8 cellular contexts compared by ENCODE assay signal in genomic region chr7:4612939-4613841, GRCh38.
A peak's percentile ranks its signal among the peaks of the same experiment; 100 is the strongest.
DNase-seq lines count a peak whose midpoint lies in the region; ATAC-seq and TF ChIP-seq lines count a peak whose summit lies in the region.

No MANE protein-coding gene starts in this region.

- peaks cover 6 to 25% (median 9%) of the 10 kb centered on the region in 4 donors for H3K4me1 ChIP-seq in esophagus muscularis mucosa

- H3K27ac ChIP-seq in esophagus muscularis mucosa (replicated peaks in 1 of 4) = peak overlapping the region; percentile 34 to 71 (median 56)

- H3K27me3 Mint-ChIP-seq in CD14-positive monocyte (ENCODE audit: low read depth in 3 of 3) = peaks cover 0 to 7% (median 1%) of the 10 kb centered on the region in 3 donors
- H3K27me3 Mint-ChIP-seq in nephron (ENCODE audit: low read depth) = no peaks in the 10 kb centered on the region

- H3K4me1 Mint-ChIP-seq in CD14-positive monocyte (peaks cover 20% of the 10 kb centered on the region), nephron (peaks cover 14% of the 10 kb centered on the region)

- ATAC-seq in GM21381 (IDR thresholded peaks at IDR 0.05; ENCODE audit: unreplicated experiment) (no peak), GM18909 (IDR thresholded peaks at IDR 0.05; ENCODE audit: poor library complexity, unreplicated experiment) (no peak)

- intact Hi-C loops in CD14-positive monocyte (cut with micrococcal nuclease) = loop anchor here in 1 of 2 donors (10.0 kb wide), 1 partner anchor 142 kb away; no protein-coding TSS in a partner anchor
- intact Hi-C loops in esophagus muscularis mucosa (cut with DNase I) = no loop called here

- H3K27ac Mint-ChIP-seq in CD14-positive monocyte = peak overlapping the region in 6 of 7 donors; percentile 1 to 78 (median 59)
- peak overlapping the region; percentile 45 to 72 (median 58) for H3K27ac Mint-ChIP-seq in nephron

- H3K4me3 Mint-ChIP-seq in CD14-positive monocyte (peak overlapping the region; percentile 79 to 93), nephron (peak overlapping the region; percentile 60 to 75 (median 63))

- peaks cover 0 to 2% (median 0%) of the 10 kb centered on the region in 7 donors for H3K9me3 Mint-ChIP-seq in CD14-positive monocyte
- H3K9me3 Mint-ChIP-seq in nephron = no peaks in the 10 kb centered on the region

- TF ChIP-seq POLR2A in esophagus muscularis mucosa (IDR thresholded peaks at IDR 0.05; ENCODE audit: low read depth) = no peak

- DNase-seq in CD14-positive monocyte (ENCODE audit: low spot score) (no peak), OCI-M1 (lab: John Stamatoyannopoulos, UW) (peak; percentile 34), esophagus muscularis mucosa (ENCODE audit: extremely low spot score) (no peak), mesenteric fat pad (ENCODE audit: low spot score) (no peak)
- DNase-seq in stimulated activated CD8-positive, alpha-beta memory T cell treated with anti-CD3 and anti-CD28 coated beads, Interleukin-4, amount 100 ng/mL, for 48 hours = no peak

- no peaks in the 10 kb centered on the region for H3K36me3 ChIP-seq in esophagus muscularis mucosa

- 37% methylated on average over 25 of the region's 25 CpGs for WGBS in esophagus muscularis mucosa

- H3K27me3 ChIP-seq in esophagus muscularis mucosa = no peaks in the 10 kb centered on the region

- TF ChIP-seq CTCF in CD14-positive monocyte (IDR thresholded peaks at IDR 0.05) (no peak), esophagus muscularis mucosa (IDR thresholded peaks at IDR 0.05) (no peak), nephron (IDR thresholded peaks at IDR 0.05; ENCODE audit: unreplicated experiment in 3 of 3) (no peak)

- no peaks in the 10 kb centered on the region for H3K9me3 ChIP-seq in esophagus muscularis mucosa

- H3K36me3 Mint-ChIP-seq in CD14-positive monocyte = no peaks in the 10 kb centered on the region
- H3K36me3 Mint-ChIP-seq in nephron (ENCODE audit: low read depth) = no peaks in the 10 kb centered on the region

- no peak for TF ChIP-seq EP300 in esophagus muscularis mucosa (IDR thresholded peaks at IDR 0.05)

- peak overlapping the region; percentile 31 to 48 (median 34) for H3K4me3 ChIP-seq in esophagus muscularis mucosa
